1 cellular context compared by ENCODE assay signal in the genomic region with DNA sequence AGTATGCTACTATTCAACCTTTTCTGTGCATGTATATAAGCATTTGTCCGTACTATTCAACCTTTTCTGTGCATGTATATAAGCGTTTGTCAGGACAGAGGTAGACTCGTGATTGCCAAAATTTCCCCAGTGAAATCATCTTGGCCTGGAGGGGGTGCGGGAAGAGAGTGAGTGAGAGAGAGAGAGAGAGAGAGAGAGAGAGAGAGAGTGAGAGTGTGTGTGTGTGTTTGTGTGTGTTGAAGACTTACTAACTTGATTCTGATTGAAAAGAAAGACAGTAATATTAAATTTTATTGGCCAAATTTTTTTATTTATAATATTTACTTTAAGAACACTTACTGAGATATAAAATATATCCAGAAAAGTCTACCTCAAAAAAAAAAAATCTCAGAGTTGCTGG.
TF ChIP-seq lines count a peak whose summit lies in the region.

No MANE protein-coding gene starts in this region.

TF ChIP-seq in GM23338, 12 proteins besides CTCF, POLR2A, EP300 and RAD21 (continued from another document):
- TF ChIP-seq, protein P1, sequence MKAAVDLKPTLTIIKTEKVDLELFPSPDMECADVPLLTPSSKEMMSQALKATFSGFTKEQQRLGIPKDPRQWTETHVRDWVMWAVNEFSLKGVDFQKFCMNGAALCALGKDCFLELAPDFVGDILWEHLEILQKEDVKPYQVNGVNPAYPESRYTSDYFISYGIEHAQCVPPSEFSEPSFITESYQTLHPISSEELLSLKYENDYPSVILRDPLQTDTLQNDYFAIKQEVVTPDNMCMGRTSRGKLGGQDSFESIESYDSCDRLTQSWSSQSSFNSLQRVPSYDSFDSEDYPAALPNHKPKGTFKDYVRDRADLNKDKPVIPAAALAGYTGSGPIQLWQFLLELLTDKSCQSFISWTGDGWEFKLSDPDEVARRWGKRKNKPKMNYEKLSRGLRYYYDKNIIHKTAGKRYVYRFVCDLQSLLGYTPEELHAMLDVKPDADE (IDR thresholded peaks at IDR 0.05) = no peak
- TF ChIP-seq, protein P2, sequence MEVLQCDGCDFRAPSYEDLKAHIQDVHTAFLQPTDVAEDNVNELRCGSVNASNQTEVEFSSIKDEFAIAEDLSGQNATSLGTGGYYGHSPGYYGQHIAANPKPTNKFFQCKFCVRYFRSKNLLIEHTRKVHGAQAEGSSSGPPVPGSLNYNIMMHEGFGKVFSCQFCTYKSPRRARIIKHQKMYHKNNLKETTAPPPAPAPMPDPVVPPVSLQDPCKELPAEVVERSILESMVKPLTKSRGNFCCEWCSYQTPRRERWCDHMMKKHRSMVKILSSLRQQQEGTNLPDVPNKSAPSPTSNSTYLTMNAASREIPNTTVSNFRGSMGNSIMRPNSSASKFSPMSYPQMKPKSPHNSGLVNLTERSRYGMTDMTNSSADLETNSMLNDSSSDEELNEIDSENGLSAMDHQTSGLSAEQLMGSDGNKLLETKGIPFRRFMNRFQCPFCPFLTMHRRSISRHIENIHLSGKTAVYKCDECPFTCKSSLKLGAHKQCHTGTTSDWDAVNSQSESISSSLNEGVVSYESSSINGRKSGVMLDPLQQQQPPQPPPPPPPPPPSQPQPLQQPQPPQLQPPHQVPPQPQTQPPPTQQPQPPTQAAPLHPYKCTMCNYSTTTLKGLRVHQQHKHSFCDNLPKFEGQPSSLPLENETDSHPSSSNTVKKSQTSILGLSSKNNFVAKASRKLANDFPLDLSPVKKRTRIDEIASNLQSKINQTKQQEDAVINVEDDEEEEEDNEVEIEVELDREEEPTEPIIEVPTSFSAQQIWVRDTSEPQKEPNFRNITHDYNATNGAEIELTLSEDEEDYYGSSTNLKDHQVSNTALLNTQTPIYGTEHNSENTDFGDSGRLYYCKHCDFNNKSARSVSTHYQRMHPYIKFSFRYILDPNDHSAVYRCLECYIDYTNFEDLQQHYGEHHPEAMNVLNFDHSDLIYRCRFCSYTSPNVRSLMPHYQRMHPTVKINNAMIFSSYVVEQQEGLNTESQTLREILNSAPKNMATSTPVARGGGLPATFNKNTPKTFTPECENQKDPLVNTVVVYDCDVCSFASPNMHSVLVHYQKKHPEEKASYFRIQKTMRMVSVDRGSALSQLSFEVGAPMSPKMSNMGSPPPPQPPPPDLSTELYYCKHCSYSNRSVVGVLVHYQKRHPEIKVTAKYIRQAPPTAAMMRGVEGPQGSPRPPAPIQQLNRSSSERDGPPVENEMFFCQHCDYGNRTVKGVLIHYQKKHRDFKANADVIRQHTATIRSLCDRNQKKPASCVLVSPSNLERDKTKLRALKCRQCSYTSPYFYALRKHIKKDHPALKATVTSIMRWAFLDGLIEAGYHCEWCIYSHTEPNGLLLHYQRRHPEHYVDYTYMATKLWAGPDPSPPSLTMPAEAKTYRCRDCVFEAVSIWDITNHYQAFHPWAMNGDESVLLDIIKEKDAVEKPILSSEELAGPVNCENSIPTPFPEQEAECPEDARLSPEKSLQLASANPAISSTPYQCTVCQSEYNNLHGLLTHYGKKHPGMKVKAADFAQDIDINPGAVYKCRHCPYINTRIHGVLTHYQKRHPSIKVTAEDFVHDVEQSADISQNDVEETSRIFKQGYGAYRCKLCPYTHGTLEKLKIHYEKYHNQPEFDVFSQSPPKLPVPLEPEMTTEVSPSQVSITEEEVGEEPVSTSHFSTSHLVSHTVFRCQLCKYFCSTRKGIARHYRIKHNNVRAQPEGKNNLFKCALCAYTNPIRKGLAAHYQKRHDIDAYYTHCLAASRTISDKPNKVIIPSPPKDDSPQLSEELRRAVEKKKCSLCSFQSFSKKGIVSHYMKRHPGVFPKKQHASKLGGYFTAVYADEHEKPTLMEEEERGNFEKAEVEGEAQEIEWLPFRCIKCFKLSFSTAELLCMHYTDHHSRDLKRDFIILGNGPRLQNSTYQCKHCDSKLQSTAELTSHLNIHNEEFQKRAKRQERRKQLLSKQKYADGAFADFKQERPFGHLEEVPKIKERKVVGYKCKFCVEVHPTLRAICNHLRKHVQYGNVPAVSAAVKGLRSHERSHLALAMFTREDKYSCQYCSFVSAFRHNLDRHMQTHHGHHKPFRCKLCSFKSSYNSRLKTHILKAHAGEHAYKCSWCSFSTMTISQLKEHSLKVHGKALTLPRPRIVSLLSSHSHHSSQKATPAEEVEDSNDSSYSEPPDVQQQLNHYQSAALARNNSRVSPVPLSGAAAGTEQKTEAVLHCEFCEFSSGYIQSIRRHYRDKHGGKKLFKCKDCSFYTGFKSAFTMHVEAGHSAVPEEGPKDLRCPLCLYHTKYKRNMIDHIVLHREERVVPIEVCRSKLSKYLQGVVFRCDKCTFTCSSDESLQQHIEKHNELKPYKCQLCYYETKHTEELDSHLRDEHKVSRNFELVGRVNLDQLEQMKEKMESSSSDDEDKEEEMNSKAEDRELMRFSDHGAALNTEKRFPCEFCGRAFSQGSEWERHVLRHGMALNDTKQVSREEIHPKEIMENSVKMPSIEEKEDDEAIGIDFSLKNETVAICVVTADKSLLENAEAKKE (CRISPR knock-in tag; IDR thresholded peaks at IDR 0.05) = no peak
- TF ChIP-seq CREB1 (CRISPR knock-in tag; IDR thresholded peaks at IDR 0.05; ENCODE audit: low read depth) (no peak), ZNF331 (CRISPR knock-in tag; IDR thresholded peaks at IDR 0.05; ENCODE audit: low read depth) (no peak), JUNB (IDR thresholded peaks at IDR 0.05; ENCODE audit: unreplicated experiment) (no peak), NANOG (IDR thresholded peaks at IDR 0.05; ENCODE audit: borderline replicate concordance) (no peak), REST (IDR thresholded peaks at IDR 0.05; ENCODE audit: unreplicated experiment) (no peak), STAT1 (IDR thresholded peaks at IDR 0.05; ENCODE audit: unreplicated experiment) (no peak), EZH2 (IDR thresholded peaks at IDR 0.05; ENCODE audit: low read depth, unreplicated experiment) (no peak)
